ENCODE assay signal across 17 cellular contexts in genomic region chr13:111640476-111640875, GRCh38.
DNase-seq lines count a peak whose midpoint lies in the region; ATAC-seq and TF ChIP-seq lines count a peak whose summit lies in the region.
"Had no signal": no experiment of that assay in that cellular context is flagged by ENCODE, and none has a peak within 500 bp of the region (broad histone marks: within the 10 kb centered on the region; RNA-seq: fewer than 3 reads in every experiment).

No MANE protein-coding gene starts in this region.

- no peaks in the 10 kb centered on the region for H3K9me3 ChIP-seq in trophoblast cell (ENCODE audit: insufficient read depth, low read depth, low read length)
- H3K9me3 ChIP-seq: BE2C, BLaER1, Caco-2 had no signal

- H3K18ac ChIP-seq in trophoblast cell (ENCODE audit: low read length), result no peak overlapping the region

- H3K4me3 ChIP-seq in coronary artery, result no peak overlapping the region
- no peak overlapping the region for H3K4me3 ChIP-seq in trophoblast cell (ENCODE audit: low read depth, low read length)
- H3K4me3 ChIP-seq: BLaER1 had no signal

- DNase-seq in coronary artery (ENCODE audit: low spot score) (peak; percentile 61), mesenteric fat pad (ENCODE audit: low spot score) (peak; percentile 82), trophoblast cell (no peak), mesothelial cell of epicardium (ENCODE audit: low spot score in 2 of 2, unreplicated experiment in 2 of 2) (no peak), COR-L47 (lab: John Stamatoyannopoulos, UW) (no peak)
- DNase-seq: 8988T; ACHN; BE2C; Caco-2; Calu3; CD4-positive, alpha-beta memory T cell; CD4-positive, CD25-positive, alpha-beta regulatory T cell; CD8-positive, alpha-beta memory T cell; GF-D8 had no signal

- H3K79me2 ChIP-seq in trophoblast cell (ENCODE audit: control insufficient read depth, insufficient read depth, low read length, poor library complexity), result no peaks in the 10 kb centered on the region

- H3K36me3 Mint-ChIP-seq in mesothelial cell of epicardium, result no peaks in the 10 kb centered on the region
- H3K36me3 Mint-ChIP-seq: CD14-positive monocyte; CD4-positive, alpha-beta memory T cell; CD4-positive, CD25-positive, alpha-beta regulatory T cell; CD8-positive, alpha-beta memory T cell had no signal

- no CpG with 5 or more reads among the region's 9 CpGs for WGBS in trophoblast cell (ENCODE audit: extremely low coverage, insufficient coverage, insufficient read length)

- H3K36me3 ChIP-seq in trophoblast cell (ENCODE audit: control insufficient read depth in 1 of 2, insufficient read depth in 2 of 2, low read length in 2 of 2), result no peaks in the 10 kb centered on the region
- H3K36me3 ChIP-seq: BE2C, BLaER1 had no signal

- H2BK12ac ChIP-seq in trophoblast cell (ENCODE audit: low read length), result no peak overlapping the region

- H3K27me3 Mint-ChIP-seq in mesothelial cell of epicardium (ENCODE audit: low read depth), result peaks cover 54% of the 10 kb centered on the region
- H3K27me3 Mint-ChIP-seq: CD4-positive, alpha-beta memory T cell had no signal

- H3K14ac ChIP-seq in trophoblast cell (ENCODE audit: low read length), result no peak overlapping the region

- H3K27ac Mint-ChIP-seq in mesothelial cell of epicardium, result no peak overlapping the region
- H3K27ac Mint-ChIP-seq: CD14-positive monocyte; CD4-positive, alpha-beta memory T cell; CD4-positive, CD25-positive, alpha-beta regulatory T cell; CD8-positive, alpha-beta memory T cell had no signal

- no peaks in the 10 kb centered on the region for H3K27me3 ChIP-seq in trophoblast cell (ENCODE audit: insufficient read depth, low read length)
- H3K27me3 ChIP-seq: BLaER1 had no signal

- H3K4me1 Mint-ChIP-seq in mesothelial cell of epicardium, result no peaks in the 10 kb centered on the region
- H3K4me1 Mint-ChIP-seq: CD14-positive monocyte; CD4-positive, alpha-beta memory T cell; CD4-positive, CD25-positive, alpha-beta regulatory T cell; CD8-positive, alpha-beta memory T cell had no signal

- no peak overlapping the region for H3K4ac ChIP-seq in trophoblast cell (ENCODE audit: low read depth, low read length)

- no peak overlapping the region for H2AK5ac ChIP-seq in trophoblast cell (ENCODE audit: low read length)

- no peak overlapping the region for H3K4me3 Mint-ChIP-seq in mesothelial cell of epicardium
- H3K4me3 Mint-ChIP-seq: CD14-positive monocyte; CD4-positive, alpha-beta memory T cell; CD4-positive, CD25-positive, alpha-beta regulatory T cell; CD8-positive, alpha-beta memory T cell had no signal

- H4K91ac ChIP-seq in trophoblast cell (ENCODE audit: low read depth, low read length), result no peak overlapping the region

- peak overlapping the region; percentile 19 for H3K9ac ChIP-seq in trophoblast cell (ENCODE audit: low read length)
- H3K9ac ChIP-seq: BLaER1 had no signal

- no peak overlapping the region for H2BK5ac ChIP-seq in trophoblast cell (ENCODE audit: low read depth, low read length, poor library complexity)

- H2BK120ac ChIP-seq in trophoblast cell (ENCODE audit: insufficient read depth, low read length, poor library complexity), result no peak overlapping the region

- no peak overlapping the region for H4K8ac ChIP-seq in trophoblast cell (ENCODE audit: low read depth, low read length)

- H3K4me1 ChIP-seq in trophoblast cell (ENCODE audit: control insufficient read depth in 1 of 2, insufficient read depth in 2 of 2, low read length in 2 of 2), result no peaks in the 10 kb centered on the region
- H3K4me1 ChIP-seq: BE2C, BLaER1, Caco-2 had no signal

- TF ChIP-seq CTCF in coronary artery (IDR thresholded peaks at IDR 0.05), result no peak
- no peak for TF ChIP-seq CTCF in mesothelial cell of epicardium (IDR thresholded peaks at IDR 0.05; ENCODE audit: unreplicated experiment)

- H4K12ac ChIP-seq in trophoblast cell (ENCODE audit: low read depth, low read length), result no peak overlapping the region

- no peaks in the 10 kb centered on the region for H3K9me3 Mint-ChIP-seq in mesothelial cell of epicardium
- H3K9me3 Mint-ChIP-seq: CD4-positive, alpha-beta memory T cell; CD4-positive, CD25-positive, alpha-beta regulatory T cell had no signal

- no peaks in the 10 kb centered on the region for H3K79me1 ChIP-seq in trophoblast cell (ENCODE audit: low read length)

- H3K4me2 ChIP-seq in trophoblast cell (ENCODE audit: low read length), result no peak overlapping the region
- H3K4me2 ChIP-seq: BLaER1 had no signal

- ATAC-seq in GM19328 (IDR thresholded peaks at IDR 0.05; ENCODE audit: unreplicated experiment), result no peak

- H3K27ac ChIP-seq in coronary artery (no peak overlapping the region), trophoblast cell (ENCODE audit: low read depth, low read length) (no peak overlapping the region)
- H3K27ac ChIP-seq: BLaER1 had no signal

- no peak overlapping the region for H2AFZ ChIP-seq in trophoblast cell (ENCODE audit: insufficient read depth, low read length, poor library complexity)

- no peak overlapping the region for H3K23ac ChIP-seq in trophoblast cell (ENCODE audit: low read length)

Comparison
In these comparisons a context has a peak if more than half of its experiments do, and no peak if none do; other contexts are left out.
1. DNase-seq: peak in coronary artery (single experiment) and mesenteric fat pad (single experiment); none in trophoblast cell (0 of 2), mesothelial cell of epicardium (0 of 2) and COR-L47 (single experiment).